ENCODE assay signal across 10 cellular contexts in the genomic region with DNA sequence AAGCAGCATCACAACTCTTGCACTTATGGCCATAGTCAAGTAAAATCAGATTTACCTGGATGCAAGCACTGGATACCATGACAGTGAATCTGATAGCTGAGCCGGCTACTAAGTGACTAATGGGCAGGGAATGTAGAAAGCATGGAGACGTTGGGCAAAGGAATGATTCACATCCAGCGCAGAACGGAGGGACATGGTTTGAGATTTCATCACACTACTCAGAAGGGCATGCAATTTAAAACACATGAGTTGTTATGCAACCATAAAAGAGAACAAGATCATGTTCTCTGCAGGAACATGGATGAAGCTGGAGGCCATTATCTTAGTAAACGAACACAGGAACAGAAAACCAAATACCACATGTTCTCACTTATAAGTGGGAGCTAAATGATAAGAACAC.
A peak's percentile ranks its signal among the peaks of the same experiment; 100 is the strongest.
DNase-seq lines count a peak whose midpoint lies in the region; ATAC-seq and TF ChIP-seq lines count a peak whose summit lies in the region.
"Had no signal": no experiment of that assay in that cellular context is flagged by ENCODE, and none has a peak within 500 bp of the region (broad histone marks: within the 10 kb centered on the region; RNA-seq: fewer than 3 reads in every experiment).

No MANE protein-coding gene starts in this region.

- ATAC-seq in SK-N-SH treated with all-trans-retinoic acid at 6 μM for 48 hours (peak; percentile 100), HG03571 (IDR thresholded peaks at IDR 0.05; ENCODE audit: unreplicated experiment) (no peak), HG02852 (IDR thresholded peaks at IDR 0.05; ENCODE audit: unreplicated experiment) (no peak)
- ATAC-seq: activated naive CD8-positive, alpha-beta T cell treated with anti-CD3 and anti-CD28 coated beads, Interleukin-2, amount 50 U/mL, for 24 hours had no signal

- peak; percentile 97 for DNase-seq in HFF-Myc (ENCODE audit: extremely low read depth, low read depth)
- peak; percentile 97 for DNase-seq in fibroblast of the conjunctiva (ENCODE audit: low read depth)
- DNase-seq in smooth muscle cell of the brain vasculature (ENCODE audit: low read depth, low spot score): peak; percentile 73
- no peak for DNase-seq in SHP77 treated with DMSO at 0.1 percent for 48 hours (lab: John Stamatoyannopoulos, UW)
- no peak for DNase-seq in T-helper 2 cell
- DNase-seq: activated naive CD8-positive, alpha-beta T cell treated with anti-CD3 and anti-CD28 coated beads, Interleukin-2, amount 50 U/mL, for 24 hours; NCI-H748 treated with DMSO at 0.1 percent for 48 hours had no signal

- no peak for TF ChIP-seq CTCF in HFF-Myc (IDR thresholded peaks at IDR 0.05; ENCODE audit: low read depth, low read length, missing control alignments)

- no peak overlapping the region for H3K4me3 ChIP-seq in HFF-Myc (replicated peaks; ENCODE audit: low read depth, low read length)

TF ChIP-seq in SK-N-SH treated with all-trans-retinoic acid at 6 μM for 48 hours, 23 proteins besides CTCF, POLR2A, EP300 and RAD21:
- TF ChIP-seq TCF4 (CRISPR knock-in tag; IDR thresholded peaks at IDR 0.05; ENCODE audit: borderline replicate concordance): no peak
- TF ChIP-seq ZFP3 (CRISPR knock-in tag; IDR thresholded peaks at IDR 0.05): 0 out of 2 replicates have a peak, but pooled peaks have one; percentile 26
- peak; percentile 64 for TF ChIP-seq ISL1 (CRISPR knock-in tag; IDR thresholded peaks at IDR 0.05)

Comparison
In these comparisons a context has a peak if more than half of its experiments do, and no peak if none do; other contexts are left out.
1. DNase-seq: peak in HFF-Myc (single experiment), fibroblast of the conjunctiva (single experiment) and smooth muscle cell of the brain vasculature (single experiment); none in SHP77 treated with DMSO at 0.1 percent for 48 hours (single experiment) and T-helper 2 cell (0 of 5).